ENCODE assay signal across 22 cellular contexts in the genomic region with DNA sequence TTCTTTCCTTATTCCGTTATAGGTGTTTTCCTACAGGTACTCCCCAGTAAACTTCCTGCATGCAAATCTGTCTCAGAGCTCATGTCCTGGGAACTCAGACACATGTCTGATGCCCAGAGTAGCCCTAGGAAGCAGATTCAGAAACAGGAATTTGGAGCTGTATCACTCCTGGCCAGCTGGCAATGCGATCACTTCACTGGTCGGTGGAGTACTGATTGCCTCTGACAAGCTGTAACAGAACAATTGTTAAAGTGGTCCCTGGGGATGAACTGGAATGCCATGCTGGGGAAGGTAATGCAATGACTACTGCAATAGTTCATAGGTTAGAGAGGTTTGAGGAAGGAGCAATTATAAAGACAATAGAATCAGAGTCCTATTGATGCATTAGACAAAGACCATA.
DNase-seq lines count a peak whose midpoint lies in the region; ATAC-seq and TF ChIP-seq lines count a peak whose summit lies in the region.
"Had no signal": no experiment of that assay in that cellular context is flagged by ENCODE, and none has a peak within 500 bp of the region (broad histone marks: within the 10 kb centered on the region; RNA-seq: fewer than 3 reads in every experiment).

No MANE protein-coding gene starts in this region.

- no peak for TF ChIP-seq POLR2A in spleen (IDR thresholded peaks at IDR 0.05)

- no peaks in the 10 kb centered on the region for H3K36me3 ChIP-seq in BE2C
- no peaks in the 10 kb centered on the region for H3K36me3 ChIP-seq in spleen
- H3K36me3 ChIP-seq: brain microvascular endothelial cell, stomach, upper lobe of left lung had no signal

- no peaks in the 10 kb centered on the region for H3K9me3 ChIP-seq in BE2C
- no peaks in the 10 kb centered on the region for H3K9me3 ChIP-seq in spleen
- H3K9me3 ChIP-seq: stomach, upper lobe of left lung had no signal

- H3K9me3 Mint-ChIP-seq in activated T-cell treated with anti-CD3 and anti-CD28 coated beads, Interleukin-2, amount 50 U/mL, for 4 hours, result no peaks in the 10 kb centered on the region
- H3K9me3 Mint-ChIP-seq: activated naive CD8-positive, alpha-beta T cell treated with anti-CD3 and anti-CD28 coated beads for 36 hours had no signal

- H3K4me3 ChIP-seq in BE2C (ENCODE audit: low read depth, low read length), result no peak overlapping the region
- H3K4me3 ChIP-seq in fibroblast of mammary gland (ENCODE audit: control insufficient read depth, low read depth, low read length), result no peak overlapping the region
- no peak overlapping the region for H3K4me3 ChIP-seq in spleen
- H3K4me3 ChIP-seq: PC-9, stomach, upper lobe of left lung had no signal

- TF ChIP-seq CTCF in BE2C (IDR thresholded peaks at IDR 0.05; ENCODE audit: low read depth, low read length) (no peak), fibroblast of mammary gland (conservative IDR thresholded peaks at IDR 0.05; ENCODE audit: control insufficient read depth, insufficient read depth, low read depth, low read length) (no peak), spleen (IDR thresholded peaks at IDR 0.05 in 8 of 11, conservative IDR thresholded peaks at IDR 0.05 in 3 of 11) (no peak)

- no peaks in the 10 kb centered on the region for H3K27me3 Mint-ChIP-seq in activated T-cell treated with anti-CD3 and anti-CD28 coated beads, Interleukin-2, amount 50 U/mL, for 4 hours (ENCODE audit: low read depth)
- H3K27me3 Mint-ChIP-seq: activated naive CD8-positive, alpha-beta T cell treated with anti-CD3 and anti-CD28 coated beads for 36 hours had no signal

- no peak overlapping the region for H3K4me3 Mint-ChIP-seq in activated T-cell treated with anti-CD3 and anti-CD28 coated beads, Interleukin-2, amount 50 U/mL, for 4 hours
- H3K4me3 Mint-ChIP-seq: activated naive CD8-positive, alpha-beta T cell treated with anti-CD3 and anti-CD28 coated beads for 36 hours had no signal

- no peaks in the 10 kb centered on the region for H3K4me1 Mint-ChIP-seq in activated T-cell treated with anti-CD3 and anti-CD28 coated beads, Interleukin-2, amount 50 U/mL, for 4 hours (ENCODE audit: low read depth)
- H3K4me1 Mint-ChIP-seq: activated naive CD8-positive, alpha-beta T cell treated with anti-CD3 and anti-CD28 coated beads for 36 hours had no signal

- H3K27me3 ChIP-seq in BE2C (no peaks in the 10 kb centered on the region), spleen (replicated peaks in 1 of 7) (no peaks in the 10 kb centered on the region)
- H3K27me3 ChIP-seq: brain microvascular endothelial cell, stomach, upper lobe of left lung had no signal

- H3K36me3 Mint-ChIP-seq in activated T-cell treated with anti-CD3 and anti-CD28 coated beads, Interleukin-2, amount 50 U/mL, for 4 hours (ENCODE audit: insufficient read depth), result no peaks in the 10 kb centered on the region
- H3K36me3 Mint-ChIP-seq: activated naive CD8-positive, alpha-beta T cell treated with anti-CD3 and anti-CD28 coated beads for 36 hours had no signal

- H3K27ac ChIP-seq in spleen, result no peak overlapping the region
- H3K27ac ChIP-seq: brain microvascular endothelial cell, PC-9, stomach, upper lobe of left lung had no signal

- peak; percentile 78 for DNase-seq in BE2C
- peak; percentile 40 for DNase-seq in NCI-H1105 (lab: John Stamatoyannopoulos, UW)
- DNase-seq in NCI-H345 treated with DMSO at 0.1 percent for 48 hours (lab: John Stamatoyannopoulos, UW; ENCODE audit: unreplicated experiment), result peak; percentile 34
- peak; percentile 10 for DNase-seq in fibroblast of mammary gland (ENCODE audit: low read depth)
- DNase-seq in activated T-cell treated with anti-CD3 and anti-CD28 coated beads, Interleukin-2, amount 50 U/mL, for 4 hours, result no peak
- DNase-seq in spleen, result no peak
- DNase-seq: activated naive CD8-positive, alpha-beta T cell treated with anti-CD3 and anti-CD28 coated beads for 36 hours; brain microvascular endothelial cell; cortex of kidney; left ventricle myocardium superior; NCI-H774; occipital lobe; PC-9; stimulated activated CD4-positive, alpha-beta T cell treated with anti-CD3 and anti-CD28 coated beads, Interleukin-1b, Interleukin-23, amount 100 ng/mL, for 48 hours; stomach; T-helper 9 cell; upper lobe of left lung had no signal

- WGBS in spleen, 5 donors, result 49 to 85% (median 72%) methylated on average over 2 to 3 of the region's 3 CpGs

- intact Hi-C loops in spleen (cut with DNase I; ENCODE audit: low total_unique reads), result no loop called here

- peaks cover 8% of the 10 kb centered on the region; the same call in 1 of the 2 replicates for H3K4me1 ChIP-seq in BE2C
- peaks cover 0 to 6% (median 0%) of the 10 kb centered on the region in 6 donors for H3K4me1 ChIP-seq in spleen
- H3K4me1 ChIP-seq: upper lobe of left lung had no signal

- ATAC-seq in HG03521 (IDR thresholded peaks at IDR 0.05; ENCODE audit: unreplicated experiment), result no peak
- no peak for ATAC-seq in HG02840 (IDR thresholded peaks at IDR 0.05; ENCODE audit: low FRiP score, unreplicated experiment)
- no peak for ATAC-seq in activated T-cell treated with anti-CD3 and anti-CD28 coated beads, Interleukin-2, amount 50 U/mL, for 4 hours
- ATAC-seq: activated CD4-positive, CD25-positive, alpha-beta regulatory T cell treated with anti-CD3 and anti-CD28 coated beads, Interleukin-2, amount 50 U/mL, for 24 hours; HCT116; left ventricle myocardium superior; sciatic nerve had no signal

Comparison
In these comparisons a context has a peak if more than half of its experiments do, and no peak if none do; other contexts are left out.
1. DNase-seq: peak in BE2C (single experiment), NCI-H1105 (single experiment), NCI-H345 treated with DMSO at 0.1 percent for 48 hours (single experiment) and fibroblast of mammary gland (single experiment); none in activated T-cell treated with anti-CD3 and anti-CD28 coated beads, Interleukin-2, amount 50 U/mL, for 4 hours (single experiment) and spleen (single experiment).